ENCODE assay signal across 29 cellular contexts in the genomic region with DNA sequence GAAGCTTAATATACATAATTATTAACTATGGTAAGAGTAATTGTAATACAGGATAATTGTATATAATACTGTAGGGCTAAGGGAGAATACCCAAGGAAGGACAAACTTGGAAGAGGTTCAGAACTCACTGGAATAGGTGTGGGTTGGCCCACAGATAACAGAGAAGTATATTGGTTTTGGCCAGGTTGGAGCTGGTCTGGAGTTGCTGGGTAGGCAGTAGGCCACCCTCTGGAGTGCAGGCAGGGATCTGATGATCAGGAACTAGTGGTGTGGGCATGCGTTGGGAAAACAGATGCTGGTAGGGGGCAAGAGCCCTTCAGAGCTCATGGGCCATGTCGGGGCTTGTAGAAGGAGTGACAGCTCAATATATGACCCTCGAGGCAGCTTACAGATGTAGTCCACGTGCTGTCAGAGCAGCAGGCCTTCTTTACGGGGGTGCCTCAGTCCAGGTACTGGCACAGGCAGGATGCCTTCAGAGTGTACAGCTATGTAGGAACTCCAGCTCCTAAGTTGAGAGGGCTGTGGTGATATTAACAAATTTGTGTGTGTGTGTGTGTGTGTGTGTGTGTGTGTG. TPM values are rescaled to one million over a fixed set of nuclear protein-coding genes. Genes with fewer than 3 reads are reported as not detected.
DNase-seq lines count a peak whose midpoint lies in the region; ATAC-seq and TF ChIP-seq lines count a peak whose summit lies in the region.
"Had no signal": no experiment of that assay in that cellular context is flagged by ENCODE, and none has a peak within 500 bp of the region (broad histone marks: within the 10 kb centered on the region; RNA-seq: fewer than 3 reads in every experiment).

No MANE protein-coding gene starts in this region.

- no peak overlapping the region for H3K4me3 Mint-ChIP-seq in endodermal cell
- peak overlapping the region in 3 of 10 donors; percentile 5 to 35 (median 29) for H3K4me3 Mint-ChIP-seq in naive thymus-derived CD4-positive, alpha-beta T cell
- H3K4me3 Mint-ChIP-seq in natural killer cell treated with Interleukin-12 subunit alpha and Interleukin-12 subunit beta and Interleukin-15 and Interleukin-18, amount 100 ng/mL, for 72 hours: no peak overlapping the region
- H3K4me3 Mint-ChIP-seq: activated CD8-positive, alpha-beta memory T cell treated with anti-CD3 and anti-CD28 coated beads, Interleukin-2, amount 10 ng/mL, durations not matched to agents 7 days and 5 days; activated naive CD8-positive, alpha-beta T cell treated with anti-CD3 and anti-CD28 coated beads for 36 hours; CD8-positive, alpha-beta memory T cell; stimulated activated naive CD8-positive, alpha-beta T cell treated with anti-CD3 and anti-CD28 coated beads, Interleukin-15, Interleukin-2, amounts not matched to agents 100 ng/mL and 50 ng/mL, for 24 hours had no signal

- H3K4me1 Mint-ChIP-seq in endodermal cell: peaks cover 15% of the 10 kb centered on the region
- H3K4me1 Mint-ChIP-seq in naive thymus-derived CD4-positive, alpha-beta T cell: peaks cover 52 to 87% (median 85%) of the 10 kb centered on the region in 7 donors
- H3K4me1 Mint-ChIP-seq in natural killer cell treated with Interleukin-12 subunit alpha and Interleukin-12 subunit beta and Interleukin-15 and Interleukin-18, amount 100 ng/mL, for 72 hours (ENCODE audit: low read depth in 2 of 2): peaks cover 54 to 67% of the 10 kb centered on the region in 2 donors

- DNase-seq in DMS 273 (lab: John Stamatoyannopoulos, UW; ENCODE audit: unreplicated experiment) (peak; percentile 32), DMS 273 treated with DMSO at 0.1 percent for 48 hours (lab: John Stamatoyannopoulos, UW) (no peak), NCI-H345 (lab: John Stamatoyannopoulos, UW) (peak; percentile 16), endodermal cell (no peak), stomach (peak; percentile 33), psoas muscle (no peak)
- DNase-seq in naive thymus-derived CD4-positive, alpha-beta T cell: no peak
- no peak for DNase-seq in natural killer cell treated with Interleukin-12 subunit alpha and Interleukin-12 subunit beta and Interleukin-15 and Interleukin-18, amount 100 ng/mL, for 72 hours (ENCODE audit: low spot score)
- DNase-seq: activated CD4-positive, alpha-beta T cell treated with anti-CD3 and anti-CD28 coated beads for 48 hours; activated CD8-positive, alpha-beta memory T cell treated with anti-CD3 and anti-CD28 coated beads, Interleukin-2, amount 10 ng/mL, durations not matched to agents 7 days and 5 days; activated naive CD8-positive, alpha-beta T cell treated with anti-CD3 and anti-CD28 coated beads for 36 hours; CD8-positive, alpha-beta memory T cell; DND-41; erythroblast; hypothalamus; left lung; naive thymus-derived CD8-positive, alpha-beta T cell; NCI-H1048; NCI-H187; NCI-H2227 treated with DMSO at 0.1 percent for 48 hours; pancreas; SK-N-SH; stimulated activated CD4-positive, alpha-beta T cell treated with anti-CD3 and anti-CD28 coated beads, Interleukin-15, amount 100 ng/mL, for 24 hours; T-helper 2 cell had no signal

- H3K4me3 ChIP-seq in endodermal cell (ENCODE audit: low read length) (no peak overlapping the region), stomach (no peak overlapping the region), psoas muscle (no peak overlapping the region)
- H3K4me3 ChIP-seq in naive thymus-derived CD4-positive, alpha-beta T cell (ENCODE audit: low read length): no peak overlapping the region
- H3K4me3 ChIP-seq: HAP-1, left lung, pancreas, tibial nerve had no signal

- no peaks in the 10 kb centered on the region for H3K9me3 ChIP-seq in endodermal cell (ENCODE audit: control insufficient read depth, low read length)
- no peaks in the 10 kb centered on the region for H3K9me3 ChIP-seq in stomach
- no peaks in the 10 kb centered on the region for H3K9me3 ChIP-seq in naive thymus-derived CD4-positive, alpha-beta T cell (ENCODE audit: control insufficient read depth in 2 of 3, low read length in 3 of 3)
- no peaks in the 10 kb centered on the region for H3K9me3 ChIP-seq in psoas muscle
- H3K9me3 ChIP-seq: HAP-1, left lung, pancreas, SK-N-SH, tibial nerve had no signal

- TF ChIP-seq CTCF in endodermal cell (conservative IDR thresholded peaks at IDR 0.05): no peak
- TF ChIP-seq CTCF in stomach (IDR thresholded peaks at IDR 0.05): no peak
- no peak for TF ChIP-seq CTCF in psoas muscle (IDR thresholded peaks at IDR 0.05)

- H3K36me3 ChIP-seq in endodermal cell (ENCODE audit: control insufficient read depth, insufficient read depth, low read length) (peaks cover 57% of the 10 kb centered on the region), stomach (peaks cover 7 to 27% (median 24%) of the 10 kb centered on the region in 4 donors), psoas muscle (ENCODE audit: insufficient read depth in 1 of 2, low read depth in 1 of 2) (peaks cover 2 to 11% of the 10 kb centered on the region in 2 donors)
- peaks cover 0 to 25% (median 17%) of the 10 kb centered on the region in 3 experiments for H3K36me3 ChIP-seq in naive thymus-derived CD4-positive, alpha-beta T cell (ENCODE audit: control insufficient read depth in 2 of 3, insufficient read depth in 3 of 3, low read length in 3 of 3)
- H3K36me3 ChIP-seq: pancreas had no signal

- H3K27me3 Mint-ChIP-seq in endodermal cell (ENCODE audit: insufficient read depth): no peaks in the 10 kb centered on the region
- no peaks in the 10 kb centered on the region for H3K27me3 Mint-ChIP-seq in naive thymus-derived CD4-positive, alpha-beta T cell
- H3K27me3 Mint-ChIP-seq in natural killer cell treated with Interleukin-12 subunit alpha and Interleukin-12 subunit beta and Interleukin-15 and Interleukin-18, amount 100 ng/mL, for 72 hours: no peaks in the 10 kb centered on the region
- H3K27me3 Mint-ChIP-seq: activated CD8-positive, alpha-beta memory T cell treated with anti-CD3 and anti-CD28 coated beads, Interleukin-2, amount 10 ng/mL, durations not matched to agents 7 days and 5 days; activated naive CD8-positive, alpha-beta T cell treated with anti-CD3 and anti-CD28 coated beads for 36 hours; CD8-positive, alpha-beta memory T cell; naive thymus-derived CD8-positive, alpha-beta T cell; stimulated activated naive CD8-positive, alpha-beta T cell treated with anti-CD3 and anti-CD28 coated beads, Interleukin-15, Interleukin-2, amounts not matched to agents 100 ng/mL and 50 ng/mL, for 24 hours had no signal

- H3K4me1 ChIP-seq in endodermal cell (ENCODE audit: control insufficient read depth, insufficient read depth, low read length) (no peaks in the 10 kb centered on the region), stomach (peaks cover 33 to 76% (median 59%) of the 10 kb centered on the region in 4 donors), psoas muscle (peaks cover 54% of the 10 kb centered on the region)
- peaks cover 25 to 29% of the 10 kb centered on the region in 2 donors for H3K4me1 ChIP-seq in naive thymus-derived CD4-positive, alpha-beta T cell (ENCODE audit: control insufficient read depth in 2 of 2, insufficient read depth in 2 of 2, low read length in 2 of 2)
- H3K4me1 ChIP-seq: HAP-1 had no signal

- H3K9me3 Mint-ChIP-seq in endodermal cell: no peaks in the 10 kb centered on the region
- H3K9me3 Mint-ChIP-seq in naive thymus-derived CD4-positive, alpha-beta T cell: no peaks in the 10 kb centered on the region
- no peaks in the 10 kb centered on the region for H3K9me3 Mint-ChIP-seq in natural killer cell treated with Interleukin-12 subunit alpha and Interleukin-12 subunit beta and Interleukin-15 and Interleukin-18, amount 100 ng/mL, for 72 hours
- H3K9me3 Mint-ChIP-seq: activated naive CD8-positive, alpha-beta T cell treated with anti-CD3 and anti-CD28 coated beads for 36 hours; CD8-positive, alpha-beta memory T cell; naive thymus-derived CD8-positive, alpha-beta T cell; stimulated activated naive CD8-positive, alpha-beta T cell treated with anti-CD3 and anti-CD28 coated beads, Interleukin-15, Interleukin-2, amounts not matched to agents 100 ng/mL and 50 ng/mL, for 24 hours had no signal

- intact Hi-C loops in stomach (cut with DNase I; ENCODE audit: low total_unique reads) (no loop called here), psoas muscle (cut with DNase I) (no loop called here)
- intact Hi-C loops in naive thymus-derived CD4-positive, alpha-beta T cell (cut with micrococcal nuclease): no loop called here

- no peak overlapping the region for H3K9ac ChIP-seq in endodermal cell (ENCODE audit: extremely low read depth, low read length, poor library complexity, severe bottlenecking)
- H3K9ac ChIP-seq: SK-N-SH had no signal

- no peak for ATAC-seq in naive thymus-derived CD4-positive, alpha-beta T cell
- ATAC-seq in psoas muscle: no peak
- ATAC-seq in natural killer cell treated with Interleukin-12 subunit alpha and Interleukin-12 subunit beta and Interleukin-15 and Interleukin-18, amount 100 ng/mL, for 72 hours: no peak
- ATAC-seq: activated CD8-positive, alpha-beta memory T cell treated with anti-CD3 and anti-CD28 coated beads, Interleukin-2, amount 10 ng/mL, durations not matched to agents 7 days and 5 days; foreskin keratinocyte; left lung; naive thymus-derived CD8-positive, alpha-beta T cell had no signal

- POLR2A ChIA-PET in naive thymus-derived CD4-positive, alpha-beta T cell (lab: Charles Lee): interaction anchor here (1.1 to 3.0 kb wide), 2 partner anchors 13 to 14 kb away, joined by 3 to 14 read pairs; partner anchors contain the start of gene IREB2

- peaks cover 36% of the 10 kb centered on the region for H3K36me3 Mint-ChIP-seq in endodermal cell (ENCODE audit: low read depth)
- H3K36me3 Mint-ChIP-seq in naive thymus-derived CD4-positive, alpha-beta T cell: peaks cover 7 to 30% (median 14%) of the 10 kb centered on the region in 5 donors
- peaks cover 19% of the 10 kb centered on the region for H3K36me3 Mint-ChIP-seq in natural killer cell treated with Interleukin-12 subunit alpha and Interleukin-12 subunit beta and Interleukin-15 and Interleukin-18, amount 100 ng/mL, for 72 hours

- no peak overlapping the region for H3K27ac ChIP-seq in endodermal cell (ENCODE audit: low read depth, low read length)
- peak overlapping the region in 1 of 5 donors; percentile 17 for H3K27ac ChIP-seq in stomach
- H3K27ac ChIP-seq in naive thymus-derived CD4-positive, alpha-beta T cell (ENCODE audit: low read depth, low read length): no peak overlapping the region
- no peak overlapping the region for H3K27ac ChIP-seq in psoas muscle
- H3K27ac ChIP-seq: foreskin keratinocyte, HL-60, left lung, pancreas had no signal

- no peak for TF ChIP-seq POLR2A in stomach (IDR thresholded peaks at IDR 0.05)

- CTCF ChIA-PET in naive thymus-derived CD4-positive, alpha-beta T cell (lab: Charles Lee): no interaction called here

- 88% methylated on average over 5 of the region's 5 CpGs for WGBS in endodermal cell (ENCODE audit: insufficient coverage in 1 of 2, insufficient read length in 1 of 2), 2 experiments
- WGBS in stomach, 5 donors: 60 to 81% (median 69%) methylated on average over 5 of the region's 5 CpGs
- 67 to 89% (median 73%) methylated on average over 5 of the region's 5 CpGs for WGBS in psoas muscle, 3 donors

- peak overlapping the region; percentile 29 for H3K27ac Mint-ChIP-seq in endodermal cell
- no peak overlapping the region for H3K27ac Mint-ChIP-seq in naive thymus-derived CD4-positive, alpha-beta T cell
- no peak overlapping the region for H3K27ac Mint-ChIP-seq in natural killer cell treated with Interleukin-12 subunit alpha and Interleukin-12 subunit beta and Interleukin-15 and Interleukin-18, amount 100 ng/mL, for 72 hours
- H3K27ac Mint-ChIP-seq: activated CD8-positive, alpha-beta memory T cell treated with anti-CD3 and anti-CD28 coated beads, Interleukin-2, amount 10 ng/mL, durations not matched to agents 7 days and 5 days; activated naive CD8-positive, alpha-beta T cell treated with anti-CD3 and anti-CD28 coated beads for 36 hours; stimulated activated naive CD8-positive, alpha-beta T cell treated with anti-CD3 and anti-CD28 coated beads, Interleukin-15, Interleukin-2, amounts not matched to agents 100 ng/mL and 50 ng/mL, for 24 hours had no signal

- TF ChIP-seq EP300 in stomach (IDR thresholded peaks at IDR 0.05): no peak

- H3K27me3 ChIP-seq in endodermal cell (ENCODE audit: control insufficient read depth, insufficient read depth, low read length, poor library complexity, severe bottlenecking) (no peaks in the 10 kb centered on the region), stomach (no peaks in the 10 kb centered on the region), psoas muscle (ENCODE audit: insufficient read depth in 3 of 3, low read length in 2 of 3) (no peaks in the 10 kb centered on the region)
- H3K27me3 ChIP-seq in naive thymus-derived CD4-positive, alpha-beta T cell (ENCODE audit: control insufficient read depth in 2 of 2, insufficient read depth in 2 of 2, low read length in 2 of 2): no peaks in the 10 kb centered on the region
- H3K27me3 ChIP-seq: foreskin keratinocyte, left lung, pancreas, tibial nerve had no signal

RNA-seq across cellular contexts. Expression of gene IREB2, which starts 12.4 kb away (rescaled TPM):
- total RNA-seq in endodermal cell (10 to 100 TPM; 81.4 to 92.6 TPM), stomach (100 to 1,000 TPM in 4 of 5 donors, 10 to 100 TPM in 1; 34.1 to 248 (median 130) TPM), psoas muscle (10 to 100 TPM; 29.2 to 46.5 (median 42.9) TPM)
- 57.5 TPM for polyA plus RNA-seq in endodermal cell (2013, experiment 1 of 2)
- 59.7 TPM for polyA plus RNA-seq in endodermal cell (2013, experiment 2 of 2)
- polyA plus RNA-seq in stomach (1 to 10 TPM; 7.0 to 9.0 (median 8.5) TPM), psoas muscle (10 to 100 TPM; 11.0 to 24.6 (median 11.3) TPM)
- total RNA-seq in naive thymus-derived CD4-positive, alpha-beta T cell: 10 to 100 TPM; 64.1 to 79.8 (median 69.5) TPM
- polyA plus RNA-seq in naive thymus-derived CD4-positive, alpha-beta T cell: 10 to 100 TPM; 17.6 to 18.0 TPM
- total RNA-seq in natural killer cell treated with Interleukin-12 subunit alpha and Interleukin-12 subunit beta and Interleukin-15 and Interleukin-18, amount 100 ng/mL, for 72 hours: 10 to 100 TPM; 79.0 to 92.8 TPM

RNA-seq across cellular contexts. Expression of gene HYKK, which starts 57.0 kb away (rescaled TPM):
- total RNA-seq in endodermal cell (1 to 10 TPM; 3.9 to 4.2 TPM), stomach (1 to 10 TPM in 4 of 5 donors, under 1 TPM in 1; under 0.01 to 7.6 (median 3.2) TPM), psoas muscle (10 to 100 TPM in 1 of 4 donors, 1 to 10 TPM in 3; 3.1 to 10.9 (median 6.0) TPM)
- 1.7 TPM for polyA plus RNA-seq in endodermal cell (2013, experiment 1 of 2)
- 0.99 TPM for polyA plus RNA-seq in endodermal cell (2013, experiment 2 of 2)
- polyA plus RNA-seq in stomach (10 to 100 TPM in 1 of 3 donors, 1 to 10 TPM in 2; 5.5 to 11.6 (median 5.9) TPM), psoas muscle (1 to 10 TPM; 1.1 to 3.4 (median 2.9) TPM)
- 1 to 10 TPM; 1.4 to 7.3 (median 3.1) TPM for total RNA-seq in naive thymus-derived CD4-positive, alpha-beta T cell
- 10 to 100 TPM in 1 of 2 donors, 1 to 10 TPM in 1; 6.2 to 10.1 TPM for polyA plus RNA-seq in naive thymus-derived CD4-positive, alpha-beta T cell
- total RNA-seq in natural killer cell treated with Interleukin-12 subunit alpha and Interleukin-12 subunit beta and Interleukin-15 and Interleukin-18, amount 100 ng/mL, for 72 hours: under 1 TPM; 0.50 to 0.56 TPM

Comparison
In these comparisons a context has a peak if more than half of its experiments do, and no peak if none do; other contexts are left out.
1. DNase-seq: peak in DMS 273 (single experiment), NCI-H345 (single experiment) and stomach (single experiment); none in DMS 273 treated with DMSO at 0.1 percent for 48 hours (single experiment), endodermal cell (single experiment), naive thymus-derived CD4-positive, alpha-beta T cell (0 of 9), psoas muscle (0 of 2) and natural killer cell treated with Interleukin-12 subunit alpha and Interleukin-12 subunit beta and Interleukin-15 and Interleukin-18, amount 100 ng/mL, for 72 hours (single experiment).